Comparison of ENCODE assay signal across 9 cellular contexts in genomic region chr13:85798999-85799646, GRCh38. TPM values are rescaled to one million over a fixed set of nuclear protein-coding genes. Genes with fewer than 3 reads are reported as not detected.
DNase-seq lines count a peak whose midpoint lies in the region; ATAC-seq and TF ChIP-seq lines count a peak whose summit lies in the region.
"Had no signal": no experiment of that assay in that cellular context is flagged by ENCODE, and none has a peak within 500 bp of the region (broad histone marks: within the 10 kb centered on the region; RNA-seq: fewer than 3 reads in every experiment).

Gene SLITRK6, minus strand, starts transcription at chr13:85799419. Its CDS starts 2,911 bp downstream, at chr13:85796508.

- ATAC-seq in HG03457 (IDR thresholded peaks at IDR 0.05; ENCODE audit: unreplicated experiment) = no peak
- no peak for ATAC-seq in HG03175 (IDR thresholded peaks at IDR 0.05; ENCODE audit: unreplicated experiment)

- no peaks in the 10 kb centered on the region for H3F3A ChIP-seq in neural progenitor cell (ENCODE audit: low read depth)

- H3K9me3 Mint-ChIP-seq in chondrocyte (ENCODE audit: low read depth) = no peaks in the 10 kb centered on the region
- H3K9me3 Mint-ChIP-seq in neural progenitor cell = no peaks in the 10 kb centered on the region
- no peaks in the 10 kb centered on the region for H3K9me3 Mint-ChIP-seq in glutamatergic neuron (ENCODE audit: unreplicated experiment)

- H3K9me3 ChIP-seq in ES-I3 (ENCODE audit: control insufficient read depth, insufficient read depth, low read length) (no peaks in the 10 kb centered on the region), neural progenitor cell (ENCODE audit: low read depth) (no peaks in the 10 kb centered on the region), ascending aorta (no peaks in the 10 kb centered on the region)

- intact Hi-C loops in ascending aorta (cut with DNase I) = no loop called here

- no peaks in the 10 kb centered on the region for H3K27me3 Mint-ChIP-seq in chondrocyte (ENCODE audit: low read depth)
- no peaks in the 10 kb centered on the region for H3K27me3 Mint-ChIP-seq in neural progenitor cell (ENCODE audit: insufficient read depth, low read depth)
- H3K27me3 Mint-ChIP-seq in glutamatergic neuron (ENCODE audit: unreplicated experiment) = no peaks in the 10 kb centered on the region

- H3K4me1 Mint-ChIP-seq in chondrocyte (ENCODE audit: low read depth) = peaks cover 13% of the 10 kb centered on the region
- H3K4me1 Mint-ChIP-seq in neural progenitor cell = peaks cover 12% of the 10 kb centered on the region
- H3K4me1 Mint-ChIP-seq in glutamatergic neuron (ENCODE audit: low read depth, unreplicated experiment) = peaks cover 9% of the 10 kb centered on the region

- peak; percentile 59 for TF ChIP-seq CTCF in chondrocyte (IDR thresholded peaks at IDR 0.05)
- peak; percentile 27 for TF ChIP-seq CTCF in neural progenitor cell (IDR thresholded peaks at IDR 0.05)
- TF ChIP-seq CTCF in ascending aorta (IDR thresholded peaks at IDR 0.05) = no peak
- TF ChIP-seq CTCF in glutamatergic neuron (IDR thresholded peaks at IDR 0.05; ENCODE audit: partially characterized antibody, unreplicated experiment) = no peak

- H3K79me2 ChIP-seq in neural progenitor cell (ENCODE audit: low read depth) = no peaks in the 10 kb centered on the region

- no peaks in the 10 kb centered on the region for H3K36me3 ChIP-seq in ES-I3 (ENCODE audit: insufficient read depth, low read length)
- no peaks in the 10 kb centered on the region for H3K36me3 ChIP-seq in neural progenitor cell
- no peaks in the 10 kb centered on the region for H3K36me3 ChIP-seq in ascending aorta

- H3K4me1 ChIP-seq in ES-I3 (ENCODE audit: insufficient read depth, low read length) (peaks cover 10% of the 10 kb centered on the region; the same call in 1 of the 2 replicates), neural progenitor cell (peaks cover 9% of the 10 kb centered on the region), ascending aorta (no peaks in the 10 kb centered on the region)

- H3K4me2 ChIP-seq in neural progenitor cell = peak within 1 kb of the TSS; percentile 65

- H3K27ac ChIP-seq in neural progenitor cell (no peak within 1 kb of the TSS), ascending aorta (no peak within 1 kb of the TSS)

- H3K4me3 Mint-ChIP-seq in chondrocyte (ENCODE audit: unreplicated experiment) = no peak within 1 kb of the TSS
- peak within 1 kb of the TSS; percentile 75 for H3K4me3 Mint-ChIP-seq in neural progenitor cell
- H3K4me3 Mint-ChIP-seq in glutamatergic neuron (ENCODE audit: unreplicated experiment) = no peak within 1 kb of the TSS

- peak within 1 kb of the TSS; percentile 72 for H2AFZ ChIP-seq in neural progenitor cell (replicated peaks)

- H3K27ac Mint-ChIP-seq in chondrocyte (ENCODE audit: unreplicated experiment) (no peak within 1 kb of the TSS), neural progenitor cell (peak within 1 kb of the TSS; percentile 61), glutamatergic neuron (ENCODE audit: unreplicated experiment) (no peak within 1 kb of the TSS)

- DNase-seq in NCI-H2227 (lab: John Stamatoyannopoulos, UW; ENCODE audit: unreplicated experiment) (peak; percentile 84), chondrocyte (ENCODE audit: low spot score) (no peak), neural progenitor cell (ENCODE audit: low spot score) (peak; percentile 74), ascending aorta (ENCODE audit: low spot score in 2 of 2) (no peak), glutamatergic neuron (no peak)

- H3K36me3 Mint-ChIP-seq in chondrocyte (ENCODE audit: low read depth) (no peaks in the 10 kb centered on the region), neural progenitor cell (no peaks in the 10 kb centered on the region), glutamatergic neuron (ENCODE audit: unreplicated experiment) (no peaks in the 10 kb centered on the region)

- H3K9ac ChIP-seq in ES-I3 (ENCODE audit: low read depth, low read length) = peak within 1 kb of the TSS; percentile 7; the same call in 1 of the 2 replicates
- H3K9ac ChIP-seq in neural progenitor cell = no peak within 1 kb of the TSS

- no peaks in the 10 kb centered on the region for H3K27me3 ChIP-seq in neural progenitor cell
- no peaks in the 10 kb centered on the region for H3K27me3 ChIP-seq in ascending aorta

- no peaks in the 10 kb centered on the region for H4K20me1 ChIP-seq in neural progenitor cell (ENCODE audit: low read depth)

- H3K4me3 ChIP-seq in neural progenitor cell = peak within 1 kb of the TSS; percentile 23
- no peak within 1 kb of the TSS for H3K4me3 ChIP-seq in ascending aorta

RNA-seq across cellular contexts. Expression of gene SLITRK6, which starts in this region (rescaled TPM):
- total RNA-seq in chondrocyte (0.10 to 3.1 TPM in 2 of 3 replicates, not detected in the other), neural progenitor cell (ENCODE audit: low replicate concordance) (0.59 and 0.75 TPM in 2 replicates), ascending aorta (not detected), glutamatergic neuron (ENCODE audit: unreplicated experiment) (0.10 TPM)
- total RNA-seq: endothelial cell of umbilical vein had no signal

Comparison
In these comparisons a context has a peak if more than half of its experiments do, and no peak if none do; other contexts are left out.
1. Peak in DNase-seq, H3K4me3 ChIP-seq and H3K4me2 ChIP-seq in neural progenitor cell; RNA of the gene not detected or under 1 TPM.
2. CTCF ChIP-seq: peak in chondrocyte (single experiment) and neural progenitor cell (single experiment); none in ascending aorta (0 of 3) and glutamatergic neuron (single experiment).